7 cellular contexts compared by ENCODE assay signal in the genomic region with DNA sequence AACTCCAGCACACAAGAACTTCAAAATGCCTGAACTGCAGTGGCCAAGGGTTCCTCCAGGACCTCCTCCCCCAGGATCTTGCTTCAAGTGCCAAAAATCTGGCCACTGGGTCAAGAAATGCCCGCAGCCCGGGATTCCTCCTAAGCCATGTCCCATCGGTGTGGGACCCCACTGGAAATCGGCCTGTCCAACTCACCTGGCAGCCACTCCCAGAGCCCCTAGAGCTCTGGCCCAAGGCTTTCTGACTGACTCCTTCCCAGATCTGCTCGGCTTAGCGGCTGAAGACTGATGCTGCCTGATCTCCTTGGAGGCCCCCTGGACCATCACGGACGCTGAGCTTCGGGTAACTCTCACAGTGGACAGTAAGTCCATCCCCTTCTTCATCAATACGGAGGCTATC.
"Had no signal": no experiment of that assay in that cellular context is flagged by ENCODE, and none has a peak within 500 bp of the region (broad histone marks: within the 10 kb centered on the region; RNA-seq: fewer than 3 reads in every experiment).

No MANE protein-coding gene starts in this region.

- FAIRE-seq: G401.6, GM12878, GM12891, GM12892, GM18507 had no signal

- DNase-seq: GDM1, GF-D8 had no signal

- H3K4me3 ChIP-seq: GM12878 had no signal

- ATAC-seq: GM12878 had no signal
